ENCODE assay signal across 38 cellular contexts in the genomic region with DNA sequence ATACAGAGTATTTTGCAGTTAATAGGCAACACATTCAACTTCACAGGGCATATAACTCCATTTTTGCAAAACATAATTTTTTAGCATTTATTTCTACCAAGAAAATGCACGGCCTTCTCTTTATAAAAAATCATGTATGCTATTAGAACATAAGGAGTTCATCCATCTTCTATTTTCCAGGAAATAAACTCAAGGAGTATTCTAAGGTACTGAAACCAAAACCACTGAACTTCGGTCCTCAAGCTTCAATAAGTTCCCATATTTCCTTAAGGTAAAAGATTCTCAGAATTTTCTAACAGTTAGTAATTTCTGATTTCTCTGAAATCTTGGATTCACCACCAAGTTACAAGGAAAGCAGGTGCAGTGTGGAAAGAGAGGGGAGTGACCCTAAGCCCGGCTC.
"Had no signal": no experiment of that assay in that cellular context is flagged by ENCODE, and none has a peak within 500 bp of the region (broad histone marks: within the 10 kb centered on the region; RNA-seq: fewer than 3 reads in every experiment).

No MANE protein-coding gene starts in this region.

- H3K4me3 Mint-ChIP-seq: activated CD4-positive, alpha-beta memory T cell treated with anti-CD3 and anti-CD28 coated beads for 36 hours; activated CD4-positive, alpha-beta T cell treated with anti-CD3 and anti-CD28 coated beads for 36 hours; activated CD8-positive, alpha-beta T cell treated with anti-CD3 and anti-CD28 coated beads for 36 hours; activated naive CD4-positive, alpha-beta T cell treated with anti-CD3 and anti-CD28 coated beads for 36 hours; activated naive CD8-positive, alpha-beta T cell treated with anti-CD3 and anti-CD28 coated beads for 36 hours; activated T-cell treated with anti-CD3 and anti-CD28 coated beads, Interleukin-2, amount 50 U/mL, for 4 hours; activated T-cell treated with anti-CD3 and anti-CD28 coated beads, Interleukin-2, amount 50 U/mL, for 72 hours; activated T-helper 1 cell treated with anti-CD3 and anti-CD28 coated beads, Interleukin-12 subunit alpha, Interleukin-12 subunit beta, Interleukin-2, Interleukin-4 antibody, amounts not matched to agents 30 ng/mL and 10 ng/mL and 1 ng/mL, durations not matched to agents 14 hours and 24 hours and 36 hours; activated T-helper 17 cell treated with anti-CD3 and anti-CD28 coated beads, Interleukin-2, amount 50 U/mL, for 72 hours; brain; central memory CD8-positive, alpha-beta T cell; T-helper 1 cell treated with Interleukin-12 subunit alpha and Interleukin-12 subunit beta and Interleukin-4 antibody, amounts not matched to agents 30 μg/mL and 1 μg/mL, for 36 hours; T-helper 2 cell treated with Interferon-gamma antibody and Interleukin-4, amounts not matched to agents 5 μg/mL and 100 μg/mL, for 36 hours; WTC11 had no signal

- ATAC-seq: activated CD4-positive, alpha-beta T cell treated with anti-CD3 and anti-CD28 coated beads for 36 hours; activated CD4-positive, CD25-positive, alpha-beta regulatory T cell treated with anti-CD3 and anti-CD28 coated beads, Interleukin-2, amount 50 U/mL, for 24 hours; activated CD8-positive, alpha-beta T cell treated with anti-CD3 and anti-CD28 coated beads for 36 hours; activated naive CD4-positive, alpha-beta T cell treated with anti-CD3 and anti-CD28 coated beads, Interleukin-2, amount 50 U/mL, for 72 hours; activated T-cell treated with anti-CD3 and anti-CD28 coated beads, Interleukin-2, amount 50 U/mL, for 4 hours; activated T-cell treated with anti-CD3 and anti-CD28 coated beads, Interleukin-2, amount 50 U/mL, for 72 hours; activated T-helper 17 cell treated with anti-CD3 and anti-CD28 coated beads, Interleukin-2, amount 50 U/mL, for 72 hours; WTC11 had no signal

- H3K27ac Mint-ChIP-seq: activated CD4-positive, alpha-beta memory T cell treated with anti-CD3 and anti-CD28 coated beads for 36 hours; activated CD4-positive, alpha-beta T cell treated with anti-CD3 and anti-CD28 coated beads for 36 hours; activated CD8-positive, alpha-beta T cell treated with anti-CD3 and anti-CD28 coated beads for 36 hours; activated naive CD4-positive, alpha-beta T cell treated with anti-CD3 and anti-CD28 coated beads for 36 hours; activated naive CD4-positive, alpha-beta T cell treated with anti-CD3 and anti-CD28 coated beads, Interleukin-2, amount 50 U/mL, for 72 hours; activated naive CD8-positive, alpha-beta T cell treated with anti-CD3 and anti-CD28 coated beads for 36 hours; activated T-cell treated with anti-CD3 and anti-CD28 coated beads, Interleukin-2, amount 50 U/mL, for 72 hours; activated T-helper 1 cell treated with anti-CD3 and anti-CD28 coated beads, Interleukin-12 subunit alpha, Interleukin-12 subunit beta, Interleukin-2, Interleukin-4 antibody, amounts not matched to agents 30 ng/mL and 10 ng/mL and 1 ng/mL, durations not matched to agents 14 hours and 24 hours and 36 hours; activated T-helper 17 cell treated with anti-CD3 and anti-CD28 coated beads, Interleukin-2, amount 50 U/mL, for 72 hours; brain; T-helper 1 cell treated with Interleukin-12 subunit alpha and Interleukin-12 subunit beta and Interleukin-4 antibody, amounts not matched to agents 30 μg/mL and 1 μg/mL, for 36 hours; T-helper 2 cell treated with Interferon-gamma antibody and Interleukin-4, amounts not matched to agents 5 μg/mL and 100 μg/mL, for 36 hours; WTC11 had no signal

- H3K36me3 Mint-ChIP-seq: activated CD4-positive, alpha-beta memory T cell treated with anti-CD3 and anti-CD28 coated beads for 36 hours; activated naive CD4-positive, alpha-beta T cell treated with anti-CD3 and anti-CD28 coated beads, Interleukin-2, amount 50 U/mL, for 72 hours; activated naive CD8-positive, alpha-beta T cell treated with anti-CD3 and anti-CD28 coated beads for 36 hours; brain had no signal

- H3K27me3 Mint-ChIP-seq: activated CD4-positive, alpha-beta memory T cell treated with anti-CD3 and anti-CD28 coated beads for 36 hours; activated CD4-positive, alpha-beta T cell treated with anti-CD3 and anti-CD28 coated beads for 36 hours; activated CD8-positive, alpha-beta T cell treated with anti-CD3 and anti-CD28 coated beads for 36 hours; activated naive CD8-positive, alpha-beta T cell treated with anti-CD3 and anti-CD28 coated beads for 36 hours; activated T-helper 17 cell treated with anti-CD3 and anti-CD28 coated beads, Interleukin-2, amount 50 U/mL, for 72 hours; brain; central memory CD8-positive, alpha-beta T cell had no signal

- DNase-seq: activated CD4-positive, alpha-beta memory T cell treated with anti-CD3 and anti-CD28 coated beads for 36 hours; activated CD4-positive, alpha-beta T cell treated with anti-CD3 and anti-CD28 coated beads for 1 hour; activated CD4-positive, alpha-beta T cell treated with anti-CD3 and anti-CD28 coated beads for 36 hours; activated CD4-positive, alpha-beta T cell treated with anti-CD3 and anti-CD28 coated beads for 48 hours; activated CD4-positive, alpha-beta T cell treated with anti-CD3 and anti-CD28 coated beads, Interleukin-2, amount 50 U/mL, for 1 hour; activated CD4-positive, alpha-beta T cell treated with anti-CD3 and anti-CD28 coated beads, Interleukin-2, amount 50 U/mL, for 4 hours; activated CD4-positive, CD25-positive, alpha-beta regulatory T cell; activated CD8-positive, alpha-beta memory T cell treated with anti-CD3 and anti-CD28 coated beads, Interleukin-2, amount 50 U/mL, for 4 hours; activated CD8-positive, alpha-beta T cell treated with anti-CD3 and anti-CD28 coated beads for 36 hours; activated effector memory CD4-positive, alpha-beta T cell treated with anti-CD3 and anti-CD28 coated beads, Interleukin-2, amount 50 U/mL, for 16 hours; activated gamma-delta T cell treated with Interleukin-2 at 50 U/mL for 16 hours; activated naive CD4-positive, alpha-beta T cell; activated naive CD4-positive, alpha-beta T cell treated with anti-CD3 and anti-CD28 coated beads for 36 hours; activated naive CD4-positive, alpha-beta T cell treated with anti-CD3 and anti-CD28 coated beads, Interleukin-2, amount 50 U/mL, for 16 hours; activated naive CD8-positive, alpha-beta T cell treated with anti-CD3 and anti-CD28 coated beads for 36 hours; activated T-cell treated with anti-CD3 and anti-CD28 coated beads for 4 hours; activated T-cell treated with anti-CD3 and anti-CD28 coated beads, Interleukin-2, amount 50 U/mL, for 1 hour; activated T-cell treated with anti-CD3 and anti-CD28 coated beads, Interleukin-2, amount 50 U/mL, for 4 hours; activated T-cell treated with anti-CD3 and anti-CD28 coated beads, Interleukin-2, amount 50 U/mL, for 72 hours; adrenal gland; amniotic stem cell; aorta; caudate nucleus; cerebellar nuclear complex; T-helper 1 cell; T-helper 2 cell; T-helper 9 cell; WERI-Rb-1 had no signal

- H3K4me3 ChIP-seq: adrenal gland, cardiac muscle cell had no signal

- H3K27me3 ChIP-seq: adrenal gland, cardiac muscle cell had no signal

- H3K4me1 ChIP-seq: adrenal gland had no signal

- H3K9me3 Mint-ChIP-seq: activated T-helper 1 cell treated with anti-CD3 and anti-CD28 coated beads, Interleukin-12 subunit alpha, Interleukin-12 subunit beta, Interleukin-2, Interleukin-4 antibody, amounts not matched to agents 30 ng/mL and 10 ng/mL and 1 ng/mL, durations not matched to agents 14 hours and 24 hours and 36 hours; activated T-helper 17 cell treated with anti-CD3 and anti-CD28 coated beads, Interleukin-2, amount 50 U/mL, for 72 hours; central memory CD8-positive, alpha-beta T cell had no signal

- H3K4me1 Mint-ChIP-seq: activated CD4-positive, alpha-beta T cell treated with anti-CD3 and anti-CD28 coated beads for 36 hours; activated naive CD8-positive, alpha-beta T cell treated with anti-CD3 and anti-CD28 coated beads for 36 hours; activated T-helper 17 cell treated with anti-CD3 and anti-CD28 coated beads, Interleukin-2, amount 50 U/mL, for 72 hours; central memory CD8-positive, alpha-beta T cell; WTC11 had no signal

- H3K27ac ChIP-seq: adrenal gland, cardiac muscle cell, WERI-Rb-1 had no signal

- H3K36me3 ChIP-seq: adrenal gland, cardiac muscle cell, WERI-Rb-1 had no signal
